In the genomic region with DNA sequence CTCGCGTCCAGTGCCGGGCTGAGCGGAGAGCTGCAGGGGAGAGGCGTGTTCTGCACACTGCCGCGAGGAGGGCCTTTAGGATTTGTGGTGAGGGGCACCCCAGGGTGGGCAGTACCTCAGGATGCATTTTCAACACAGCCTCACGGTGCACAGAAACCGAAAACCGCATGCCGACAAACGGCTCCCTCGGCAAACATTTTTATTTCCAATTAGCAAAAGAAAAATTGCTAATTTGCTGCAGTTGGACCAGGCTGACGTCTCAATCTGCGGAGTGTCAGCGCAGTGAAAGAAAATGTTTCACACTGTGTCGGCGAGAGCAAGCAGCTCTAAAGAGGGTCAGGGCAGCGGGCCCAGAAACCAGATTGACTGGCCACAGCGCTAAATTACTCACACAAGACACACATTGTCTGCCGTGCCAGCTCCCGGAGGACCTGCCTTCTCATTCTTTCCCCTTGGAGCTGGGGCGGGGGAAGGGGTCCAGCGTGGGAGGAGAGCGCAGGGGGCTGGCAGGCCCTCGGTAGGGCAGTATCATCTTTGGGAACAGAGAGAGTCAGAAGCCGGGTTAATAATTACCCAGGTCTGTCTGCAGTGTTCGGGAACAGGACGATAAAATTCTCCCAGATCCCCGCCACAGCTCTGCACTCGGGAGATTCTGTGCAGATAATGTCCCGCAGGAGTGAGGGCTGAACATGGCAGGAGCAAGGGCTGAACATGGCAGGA, we compare ENCODE assay signal across 14 cellular contexts.
A peak's percentile ranks its signal among the peaks of the same experiment; 100 is the strongest.
DNase-seq lines count a peak whose midpoint lies in the region; ATAC-seq, FAIRE-seq and TF ChIP-seq lines count a peak whose summit lies in the region.
"Had no signal": no experiment of that assay in that cellular context is flagged by ENCODE, and none has a peak within 500 bp of the region (broad histone marks: within the 10 kb centered on the region; RNA-seq: fewer than 3 reads in every experiment).

No MANE protein-coding gene starts in this region.

- H3K79me2 ChIP-seq in HepG2 (ENCODE audit: insufficient read depth, low read length) = no peaks in the 10 kb centered on the region

- no peak for TF ChIP-seq RAD21 in HepG2 (CRISPR knock-in tag; IDR thresholded peaks at IDR 0.05)

- 0 out of 2 replicates have a peak, but pooled peaks have one; percentile 21 for TF ChIP-seq CTCF in HepG2 (CRISPR knock-in tag; IDR thresholded peaks at IDR 0.05)

- H3K27me3 Mint-ChIP-seq in T-helper 17 cell = peaks cover 47% of the 10 kb centered on the region
- H3K27me3 Mint-ChIP-seq: natural killer cell treated with Interleukin-12 subunit alpha and Interleukin-12 subunit beta and Interleukin-15 and Interleukin-18, amount 100 ng/mL, for 72 hours; stimulated activated naive CD8-positive, alpha-beta T cell treated with anti-CD3 and anti-CD28 coated beads, Interleukin-15, Interleukin-2, amounts not matched to agents 100 ng/mL and 50 ng/mL, for 24 hours had no signal

- H3K27ac ChIP-seq in duodenal mucosa (ENCODE audit: low read depth, low read length) (peak overlapping the region; percentile 61), HepG2 (ENCODE audit: extremely low read length, insufficient read depth, low read length) (peak overlapping the region; percentile 57)
- no peak overlapping the region for H3K27ac ChIP-seq in effector memory CD4-positive, alpha-beta T cell (ENCODE audit: insufficient read depth, low read length, poor library complexity, severe bottlenecking)
- H3K27ac ChIP-seq: WERI-Rb-1 had no signal

- H3K4me2 ChIP-seq in HepG2 (ENCODE audit: low read depth, low read length) = peak overlapping the region; percentile 72

- H2AFZ ChIP-seq in HepG2 (ENCODE audit: low read length) = no peak overlapping the region

- peak; percentile 94 for FAIRE-seq in HepG2 (lab: Jason Lieb, UNC)
- FAIRE-seq: GM18507 had no signal

- 0 out of 4 replicates have a peak, but pooled peaks of 1 of the 2 experiments have one; percentile 13 for TF ChIP-seq EP300 in HepG2 (IDR thresholded peaks at IDR 0.05; ENCODE audit: low read depth in 2 of 2, low read length in 2 of 2)
- no peak for TF ChIP-seq EP300 in HepG2 (CRISPR knock-in tag; IDR thresholded peaks at IDR 0.05; ENCODE audit: borderline replicate concordance)

- no TSS peak for BruUV-seq in HepG2 (replicated peaks; lab: Mats Ljungman, UMichigan)

- H3K9me3 ChIP-seq in duodenal mucosa (ENCODE audit: control insufficient read depth in 1 of 2, low read length in 2 of 2) (no peaks in the 10 kb centered on the region), HepG2 (ENCODE audit: low read length) (no peaks in the 10 kb centered on the region), T-helper 17 cell (ENCODE audit: control insufficient read depth, low read length, poor library complexity, severe bottlenecking) (no peaks in the 10 kb centered on the region)
- no peaks in the 10 kb centered on the region for H3K9me3 ChIP-seq in effector memory CD4-positive, alpha-beta T cell (ENCODE audit: control insufficient read depth, low read length)

- H4K20me1 ChIP-seq in HepG2 (ENCODE audit: insufficient read depth, low read length) = no peaks in the 10 kb centered on the region

- H3K27me3 ChIP-seq in duodenal mucosa (ENCODE audit: control insufficient read depth in 1 of 2, insufficient read depth in 2 of 2, low read length in 2 of 2) = peaks cover 0 to 6% of the 10 kb centered on the region in 2 donors
- H3K27me3 ChIP-seq in HepG2 (ENCODE audit: control insufficient read depth in 1 of 2, insufficient read depth in 2 of 2, low read length in 2 of 2) = peaks cover 0 to 2% of the 10 kb centered on the region in 2 experiments; a peak in 1 of 5 replicates
- H3K27me3 ChIP-seq in effector memory CD4-positive, alpha-beta T cell (replicated peaks; ENCODE audit: control insufficient read depth, insufficient read depth, low read length, poor library complexity, severe bottlenecking) = no peaks in the 10 kb centered on the region

- H3K4me1 Mint-ChIP-seq in T-helper 17 cell = no peaks in the 10 kb centered on the region
- H3K4me1 Mint-ChIP-seq: central memory CD8-positive, alpha-beta T cell had no signal

- POLR2A ChIA-PET in HepG2 (lab: Yijun Ruan, JAX) = interaction anchor here (0.8 to 2.2 kb wide), 8 partner anchors 9 to 110 kb away, joined by 3 to 18 read pairs (median 6); no protein-coding TSS in a partner anchor

- peak; percentile 79 for ATAC-seq in HepG2
- no peak for ATAC-seq in T-helper 17 cell
- ATAC-seq: natural killer cell treated with Interleukin-12 subunit alpha and Interleukin-12 subunit beta and Interleukin-15 and Interleukin-18, amount 100 ng/mL, for 72 hours had no signal

- CTCF ChIA-PET in HepG2 (lab: Yijun Ruan, JAX; ENCODE audit: low intra/inter-chr PET ratio, low total read pairs) = no interaction called here

- in situ Hi-C loops in HepG2 (cut with HindIII; ENCODE audit: extremely low pct_ligation_motif_present, low pct_unique_long_range_greater_than_20kb) = no loop called here

- WGBS in HepG2 (ENCODE audit: low lambda C conversion rate) = 5% methylated on average over 32 of the region's 32 CpGs

- intact Hi-C loops in HepG2 (cut with micrococcal nuclease; ENCODE audit: unreplicated experiment) = loop anchor here (2.0 to 5.0 kb wide), 2 partner anchors 33 to 74 kb away; no protein-coding TSS in a partner anchor

- H3K36me3 ChIP-seq in duodenal mucosa (ENCODE audit: control insufficient read depth in 1 of 2, insufficient read depth in 2 of 2, low read length in 2 of 2) (no peaks in the 10 kb centered on the region), HepG2 (replicated peaks in 1 of 2; ENCODE audit: control insufficient read depth in 1 of 2, insufficient read depth in 2 of 2, low read length in 2 of 2) (no peaks in the 10 kb centered on the region)
- no peaks in the 10 kb centered on the region for H3K36me3 ChIP-seq in effector memory CD4-positive, alpha-beta T cell (ENCODE audit: control insufficient read depth, insufficient read depth, low read length)
- H3K36me3 ChIP-seq: WERI-Rb-1 had no signal

- no peaks in the 10 kb centered on the region for H3K36me3 Mint-ChIP-seq in T-helper 17 cell (ENCODE audit: low read depth)
- H3K36me3 Mint-ChIP-seq: natural killer cell treated with Interleukin-12 subunit alpha and Interleukin-12 subunit beta and Interleukin-15 and Interleukin-18, amount 100 ng/mL, for 72 hours had no signal

- peak overlapping the region; percentile 47 to 54 for H3K9ac ChIP-seq in duodenal mucosa (ENCODE audit: low read depth in 1 of 2, low read length in 2 of 2)
- H3K9ac ChIP-seq in HepG2 (ENCODE audit: insufficient read depth, low read depth, low read length) = peak overlapping the region; percentile 44

- H3K4me3 ChIP-seq in duodenal mucosa (ENCODE audit: low read depth in 1 of 2, low read length in 2 of 2) (peak overlapping the region; percentile 32 to 49), HepG2 (replicated peaks in 1 of 3; ENCODE audit: insufficient read depth in 1 of 3, low read depth in 2 of 3, low read length in 3 of 3) (peak overlapping the region; percentile 43 to 66 (median 45))
- no peak overlapping the region for H3K4me3 ChIP-seq in effector memory CD4-positive, alpha-beta T cell (ENCODE audit: insufficient read depth, low read depth, low read length, poor library complexity, severe bottlenecking)

- TF ChIP-seq POLR2A in HepG2 (IDR thresholded peaks at IDR 0.05; ENCODE audit: insufficient read depth in 1 of 2, low read depth in 2 of 2, low read length in 2 of 2) = 0 out of 4 replicates have a peak, but pooled peaks of 1 of the 2 experiments have one; percentile 24

- H3K27ac Mint-ChIP-seq in T-helper 17 cell = no peak overlapping the region
- H3K27ac Mint-ChIP-seq: natural killer cell treated with Interleukin-12 subunit alpha and Interleukin-12 subunit beta and Interleukin-15 and Interleukin-18, amount 100 ng/mL, for 72 hours; stimulated activated naive CD8-positive, alpha-beta T cell treated with anti-CD3 and anti-CD28 coated beads, Interleukin-15, Interleukin-2, amounts not matched to agents 100 ng/mL and 50 ng/mL, for 24 hours had no signal

- DNase-seq in NCI-H1092 (lab: John Stamatoyannopoulos, UW) = peak; percentile 57
- DNase-seq in HepG2 (ENCODE audit: low spot score) = peak; percentile 89
- peak; percentile 95 for DNase-seq in superior temporal gyrus (ENCODE audit: extremely low spot score)
- DNase-seq in D341Med (ENCODE audit: low spot score) = no peak
- no peak for DNase-seq in T-helper 17 cell
- DNase-seq in effector CD8-positive, alpha-beta T cell (lab: John Stamatoyannopoulos, UW) = no peak
- DNase-seq in effector memory CD4-positive, alpha-beta T cell = no peak
- DNase-seq: NCI-H1105, WERI-Rb-1 had no signal

- H3K4me1 ChIP-seq in duodenal mucosa (ENCODE audit: control insufficient read depth in 1 of 2, insufficient read depth in 2 of 2, low read length in 2 of 2) (peaks cover 53 to 58% of the 10 kb centered on the region in 2 donors), HepG2 (ENCODE audit: insufficient read depth, low read length) (peaks cover 56% of the 10 kb centered on the region)
- no peaks in the 10 kb centered on the region for H3K4me1 ChIP-seq in effector memory CD4-positive, alpha-beta T cell (ENCODE audit: control insufficient read depth, insufficient read depth, low read length, poor library complexity, severe bottlenecking)

- H3K4me3 Mint-ChIP-seq in T-helper 17 cell = no peak overlapping the region
- H3K4me3 Mint-ChIP-seq: central memory CD8-positive, alpha-beta T cell; natural killer cell treated with Interleukin-12 subunit alpha and Interleukin-12 subunit beta and Interleukin-15 and Interleukin-18, amount 100 ng/mL, for 72 hours; stimulated activated naive CD8-positive, alpha-beta T cell treated with anti-CD3 and anti-CD28 coated beads, Interleukin-15, Interleukin-2, amounts not matched to agents 100 ng/mL and 50 ng/mL, for 24 hours had no signal

TF ChIP-seq in HepG2, 621 proteins besides CTCF, POLR2A, EP300 and RAD21 (continues in another document):
- peak; percentile 33; the same call in 1 of the 2 replicates for TF ChIP-seq ZSCAN25 (CRISPR knock-in tag; IDR thresholded peaks at IDR 0.05)
- TF ChIP-seq MEF2D (CRISPR knock-in tag; IDR thresholded peaks at IDR 0.05) = 0 out of 2 replicates have a peak, but pooled peaks have one; percentile 47
- no peak for TF ChIP-seq FOXC1 (CRISPR knock-in tag; IDR thresholded peaks at IDR 0.05; ENCODE audit: borderline replicate concordance)
- no peak for TF ChIP-seq SIN3A (IDR thresholded peaks at IDR 0.05; ENCODE audit: borderline replicate concordance, low read depth, low read length)
- no peak for TF ChIP-seq CREM (IDR thresholded peaks at IDR 0.05)
- no peak for TF ChIP-seq CREM (CRISPR knock-in tag; IDR thresholded peaks at IDR 0.05)
- 0 out of 2 replicates have a peak, but pooled peaks have one; percentile 11 for TF ChIP-seq ZNF263 (CRISPR knock-in tag; IDR thresholded peaks at IDR 0.05)
- no peak for TF ChIP-seq SOX6 (IDR thresholded peaks at IDR 0.05)
- peak; percentile 47; the same call in 1 of the 2 replicates for TF ChIP-seq SOX6 (CRISPR knock-in tag; IDR thresholded peaks at IDR 0.05)
- TF ChIP-seq NCOR1 (IDR thresholded peaks at IDR 0.05; ENCODE audit: borderline replicate concordance, low read length) = peak; percentile 35; the same call in 1 of the 2 replicates
- TF ChIP-seq GATAD2A (CRISPR knock-in tag; IDR thresholded peaks at IDR 0.05) = peak; percentile 56; the same call in 1 of the 2 replicates
- TF ChIP-seq ZNF572 (CRISPR knock-in tag; IDR thresholded peaks at IDR 0.05) = peak; percentile 36; the same call in 1 of the 2 replicates
- TF ChIP-seq TBX3 (IDR thresholded peaks at IDR 0.05; ENCODE audit: borderline replicate concordance) = no peak

Comparison
In these comparisons a context has a peak if more than half of its experiments do, and no peak if none do; other contexts are left out.
1. DNase-seq: peak in NCI-H1092 (single experiment), HepG2 (single experiment) and superior temporal gyrus (single experiment); none in D341Med (single experiment), T-helper 17 cell (0 of 3), effector CD8-positive, alpha-beta T cell (single experiment) and effector memory CD4-positive, alpha-beta T cell (0 of 3).